In the genomic region with DNA sequence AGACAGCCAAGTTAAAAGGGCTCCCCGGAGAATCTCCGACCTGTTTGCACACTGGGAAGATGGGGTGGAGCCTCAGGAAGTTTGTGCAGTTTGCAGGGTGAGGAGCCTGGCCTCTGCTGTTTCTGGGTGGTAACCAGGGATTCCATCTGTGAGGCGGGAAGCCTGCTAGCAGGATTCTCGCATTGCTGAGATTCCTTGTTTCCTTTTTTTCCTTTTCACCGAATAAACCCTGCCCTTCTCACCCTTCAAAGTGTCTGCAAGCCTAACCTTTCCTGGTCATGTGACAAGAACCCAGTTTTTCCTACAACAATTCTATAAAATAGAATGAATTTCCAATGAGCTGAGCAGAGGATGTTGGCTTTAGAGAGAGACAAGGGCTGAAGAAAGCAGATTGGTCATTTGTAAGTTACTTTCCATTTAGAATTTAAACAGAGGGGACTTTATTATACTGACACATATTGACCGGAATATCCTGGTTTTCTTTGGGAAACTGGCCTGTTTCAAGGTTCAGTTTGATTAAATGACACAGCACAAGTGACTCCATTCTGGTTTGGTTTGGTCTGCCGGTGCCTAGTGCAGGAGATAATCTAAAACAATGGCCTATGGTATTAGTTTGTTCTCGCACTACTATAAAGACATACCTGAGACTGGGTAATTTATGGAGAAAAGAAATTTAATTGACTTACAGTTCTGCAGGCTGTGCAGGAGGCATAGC, we compare ENCODE assay signal across 1 cellular context.
TF ChIP-seq lines count a peak whose summit lies in the region.

No MANE protein-coding gene starts in this region.

TF ChIP-seq in HEK293T, 16 proteins besides CTCF, POLR2A, EP300 and RAD21 (continued from another document):
- no peak for TF ChIP-seq ELF4 (IDR thresholded peaks at IDR 0.05)
- TF ChIP-seq TARDBP (IDR thresholded peaks at IDR 0.05), result no peak
- no peak for TF ChIP-seq NFRKB (IDR thresholded peaks at IDR 0.05)
- TF ChIP-seq CTBP1 (IDR thresholded peaks at IDR 0.05; ENCODE audit: borderline replicate concordance), result no peak
- no peak for TF ChIP-seq ZNF384 (IDR thresholded peaks at IDR 0.05)
- no peak for TF ChIP-seq ARNT (IDR thresholded peaks at IDR 0.05)
- TF ChIP-seq LEF1 (IDR thresholded peaks at IDR 0.05; ENCODE audit: borderline replicate concordance), result no peak
- TF ChIP-seq HDGF (IDR thresholded peaks at IDR 0.05; ENCODE audit: borderline replicate concordance), result no peak
- TF ChIP-seq, protein P1, sequence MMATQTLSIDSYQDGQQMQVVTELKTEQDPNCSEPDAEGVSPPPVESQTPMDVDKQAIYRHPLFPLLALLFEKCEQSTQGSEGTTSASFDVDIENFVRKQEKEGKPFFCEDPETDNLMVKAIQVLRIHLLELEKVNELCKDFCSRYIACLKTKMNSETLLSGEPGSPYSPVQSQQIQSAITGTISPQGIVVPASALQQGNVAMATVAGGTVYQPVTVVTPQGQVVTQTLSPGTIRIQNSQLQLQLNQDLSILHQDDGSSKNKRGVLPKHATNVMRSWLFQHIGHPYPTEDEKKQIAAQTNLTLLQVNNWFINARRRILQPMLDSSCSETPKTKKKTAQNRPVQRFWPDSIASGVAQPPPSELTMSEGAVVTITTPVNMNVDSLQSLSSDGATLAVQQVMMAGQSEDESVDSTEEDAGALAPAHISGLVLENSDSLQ (IDR thresholded peaks at IDR 0.05), result no peak
- TF ChIP-seq L3MBTL2 (conservative IDR thresholded peaks at IDR 0.05), result no peak
